ENCODE assay signal across 14 cellular contexts in genomic region chr2:66301073-66301766, GRCh38.
DNase-seq lines count a peak whose midpoint lies in the region; ATAC-seq, FAIRE-seq and TF ChIP-seq lines count a peak whose summit lies in the region.
"Had no signal": no experiment of that assay in that cellular context is flagged by ENCODE, and none has a peak within 500 bp of the region (broad histone marks: within the 10 kb centered on the region; RNA-seq: fewer than 3 reads in every experiment).

No MANE protein-coding gene starts in this region.

- no peaks in the 10 kb centered on the region for H3K36me3 ChIP-seq in astrocyte (ENCODE audit: insufficient read depth, low read length)
- H3K36me3 ChIP-seq in mesenchymal stem cell (ENCODE audit: control insufficient read depth in 1 of 2, insufficient read depth in 2 of 2, low read depth in 1 of 2, low read length in 2 of 2): no peaks in the 10 kb centered on the region
- no peaks in the 10 kb centered on the region for H3K36me3 ChIP-seq in transverse colon
- H3K36me3 ChIP-seq in WERI-Rb-1: no peaks in the 10 kb centered on the region

- no peak for FAIRE-seq in astrocyte (lab: Jason Lieb, UNC)

- H3K4me2 ChIP-seq in astrocyte (ENCODE audit: low read length): peak overlapping the region; percentile 15
- H3K4me2 ChIP-seq in mesenchymal stem cell (ENCODE audit: low read length, poor library complexity, severe bottlenecking): no peak overlapping the region

- no peak overlapping the region for H3K14ac ChIP-seq in mesenchymal stem cell (ENCODE audit: low read length in 2 of 2)

- no peak overlapping the region for H3K23ac ChIP-seq in mesenchymal stem cell (ENCODE audit: low read length in 2 of 2)

- H3K9me3 Mint-ChIP-seq in astrocyte (ENCODE audit: unreplicated experiment): no peaks in the 10 kb centered on the region
- H3K9me3 Mint-ChIP-seq: activated B cell treated with CpG ODN at 0.5 μM for 24 hours, HFFc6 had no signal

- H3K79me1 ChIP-seq in mesenchymal stem cell (replicated peaks; ENCODE audit: low read length, poor library complexity, severe bottlenecking): no peaks in the 10 kb centered on the region

- no peak for TF ChIP-seq EP300 in transverse colon (IDR thresholded peaks at IDR 0.05; ENCODE audit: low read depth)

- DNase-seq in NCI-H2029 (lab: John Stamatoyannopoulos, UW) (peak; percentile 81), astrocyte (ENCODE audit: low read depth) (peak; percentile 17), mesenchymal stem cell (no peak), transverse colon (peak; percentile 14), GM19240 (ENCODE audit: insufficient read length, low spot score) (no peak), WERI-Rb-1 (no peak)
- DNase-seq: activated B cell treated with CpG ODN at 0.5 μM for 24 hours; activated T-cell treated with anti-CD3 and anti-CD28 coated beads, Interleukin-2, amount 50 U/mL, for 48 hours; HFFc6; KBM-7; stimulated activated naive CD8-positive, alpha-beta T cell treated with anti-CD3 and anti-CD28 coated beads, Interleukin-15, Interleukin-2, amounts not matched to agents 100 U/mL and 50 U/mL, for 24 hours had no signal

- no peak overlapping the region for H2BK120ac ChIP-seq in mesenchymal stem cell (ENCODE audit: low read depth, low read length)

- no peak overlapping the region for H3K4me3 ChIP-seq in astrocyte (ENCODE audit: insufficient read depth, low read depth, low read length)
- H3K4me3 ChIP-seq in mesenchymal stem cell (ENCODE audit: insufficient read depth in 1 of 2, low read depth in 1 of 2, low read length in 2 of 2): peak overlapping the region in 1 of 2 experiments; percentile 60
- no peak overlapping the region for H3K4me3 ChIP-seq in transverse colon
- H3K4me3 ChIP-seq in WERI-Rb-1 (ENCODE audit: low read depth, low read length): no peak overlapping the region
- H3K4me3 ChIP-seq: SK-N-MC had no signal

- H3K27me3 ChIP-seq in astrocyte (ENCODE audit: insufficient read depth, low read length): no peaks in the 10 kb centered on the region
- H3K27me3 ChIP-seq in mesenchymal stem cell (ENCODE audit: control insufficient read depth in 1 of 2, insufficient read depth in 1 of 2, low read length in 2 of 2): peaks cover 0 to 19% of the 10 kb centered on the region in 2 experiments
- no peaks in the 10 kb centered on the region for H3K27me3 ChIP-seq in transverse colon
- peaks cover 91% of the 10 kb centered on the region for H3K27me3 ChIP-seq in WERI-Rb-1 (ENCODE audit: insufficient read depth, low read depth, severe bottlenecking)

- ATAC-seq in GM21526 (IDR thresholded peaks at IDR 0.05; ENCODE audit: low FRiP score, unreplicated experiment): no peak
- ATAC-seq: stimulated activated naive CD8-positive, alpha-beta T cell treated with anti-CD3 and anti-CD28 coated beads, Interleukin-15, Interleukin-2, amounts not matched to agents 100 U/mL and 50 U/mL, for 24 hours had no signal

- H4K20me1 ChIP-seq in astrocyte (ENCODE audit: insufficient read depth, low read length): no peaks in the 10 kb centered on the region

- H4K91ac ChIP-seq in mesenchymal stem cell (ENCODE audit: low read length): no peak overlapping the region

- H3K4me1 ChIP-seq in astrocyte (ENCODE audit: insufficient read depth, low read length) (no peaks in the 10 kb centered on the region), mesenchymal stem cell (ENCODE audit: control insufficient read depth, insufficient read depth, low read depth, low read length) (no peaks in the 10 kb centered on the region), transverse colon (peaks cover 0 to 7% (median 0%) of the 10 kb centered on the region in 4 donors)

- no peaks in the 10 kb centered on the region for H3K27me3 Mint-ChIP-seq in astrocyte (ENCODE audit: low read depth, unreplicated experiment)
- H3K27me3 Mint-ChIP-seq: activated B cell treated with CpG ODN at 0.5 μM for 24 hours had no signal

- no peak overlapping the region for H2BK12ac ChIP-seq in mesenchymal stem cell (ENCODE audit: low read length in 2 of 2)

- H3K4ac ChIP-seq in mesenchymal stem cell (ENCODE audit: low read depth in 1 of 2, low read length in 2 of 2): no peak overlapping the region

- H3K9me3 ChIP-seq in astrocyte (ENCODE audit: insufficient read depth, low read depth, low read length) (no peaks in the 10 kb centered on the region), mesenchymal stem cell (ENCODE audit: control insufficient read depth, low read length) (no peaks in the 10 kb centered on the region), transverse colon (no peaks in the 10 kb centered on the region), WERI-Rb-1 (ENCODE audit: severe bottlenecking) (peaks cover 2% of the 10 kb centered on the region)

- intact Hi-C loops in transverse colon (cut with DNase I; ENCODE audit: low total_unique reads): no loop called here

- no peak overlapping the region for H3K4me3 Mint-ChIP-seq in astrocyte (ENCODE audit: unreplicated experiment)
- H3K4me3 Mint-ChIP-seq: activated B cell treated with CpG ODN at 0.5 μM for 24 hours, HFFc6 had no signal

- H2AK5ac ChIP-seq in mesenchymal stem cell (ENCODE audit: low read length, severe bottlenecking): no peak overlapping the region

- H3K18ac ChIP-seq in mesenchymal stem cell (ENCODE audit: low read depth in 1 of 2, low read length in 2 of 2): no peak overlapping the region

- no peak overlapping the region for H2BK15ac ChIP-seq in mesenchymal stem cell (ENCODE audit: low read depth, poor library complexity, severe bottlenecking)

- H3K4me1 Mint-ChIP-seq in astrocyte (ENCODE audit: low read depth, unreplicated experiment): peaks cover 6% of the 10 kb centered on the region
- H3K4me1 Mint-ChIP-seq: activated B cell treated with CpG ODN at 0.5 μM for 24 hours had no signal

- H3K27ac Mint-ChIP-seq in astrocyte (ENCODE audit: unreplicated experiment): no peak overlapping the region
- H3K27ac Mint-ChIP-seq: activated B cell treated with CpG ODN at 0.5 μM for 24 hours, HFFc6 had no signal

- H3K27ac ChIP-seq in astrocyte (ENCODE audit: low read depth, low read length) (no peak overlapping the region), mesenchymal stem cell (ENCODE audit: low read length, poor library complexity, severe bottlenecking) (no peak overlapping the region), transverse colon (peak overlapping the region in 3 of 4 donors; percentile 58 to 72 (median 61)), WERI-Rb-1 (no peak overlapping the region)
- H3K27ac ChIP-seq: epithelial cell of prostate, SK-N-MC had no signal

- no peak overlapping the region for H4K8ac ChIP-seq in mesenchymal stem cell (ENCODE audit: low read length)

- in situ Hi-C loops in transverse colon (cut with MboI; ENCODE audit: low pct_ligation_motif_present in 1 of 4, low pct_unique_long_range_greater_than_20kb in 1 of 4, low sequenced_read_pairs in 3 of 4): no loop called here

- TF ChIP-seq CTCF in astrocyte (IDR thresholded peaks at IDR 0.05; ENCODE audit: insufficient read depth, low read depth, low read length): no peak
- TF ChIP-seq CTCF in transverse colon (IDR thresholded peaks at IDR 0.05): no peak
- no peak for TF ChIP-seq CTCF in WERI-Rb-1 (IDR thresholded peaks at IDR 0.05; ENCODE audit: low read depth, low read length)

- H2AFZ ChIP-seq in astrocyte (ENCODE audit: low read depth, low read length) (no peak overlapping the region), mesenchymal stem cell (ENCODE audit: low read depth, low read length) (no peak overlapping the region)

- no peak for TF ChIP-seq POLR2A in transverse colon (IDR thresholded peaks at IDR 0.05)

- no peaks in the 10 kb centered on the region for H3K79me2 ChIP-seq in astrocyte (ENCODE audit: insufficient read depth, low read length)

- no peak overlapping the region for H2BK5ac ChIP-seq in mesenchymal stem cell (ENCODE audit: low read depth, low read length, poor library complexity, severe bottlenecking)

- no peaks in the 10 kb centered on the region for H3K36me3 Mint-ChIP-seq in astrocyte (ENCODE audit: low read depth, unreplicated experiment)

- WGBS in mesenchymal stem cell: 75% methylated on average over 17 of the region's 17 CpGs
- WGBS in transverse colon (ENCODE audit: low coverage in 1 of 2), 2 donors: 56 to 61% methylated on average over 10 to 17 of the region's 17 CpGs

- H3K9ac ChIP-seq in astrocyte (ENCODE audit: low read length) (peak overlapping the region; percentile 18), mesenchymal stem cell (ENCODE audit: low read length) (peak overlapping the region; percentile 37)

Comparison
In these comparisons a context has a peak if more than half of its experiments do, and no peak if none do; other contexts are left out.
1. DNase-seq: peak in NCI-H2029 (single experiment), astrocyte (single experiment) and transverse colon (single experiment); none in mesenchymal stem cell (single experiment), GM19240 (single experiment) and WERI-Rb-1 (single experiment).
2. H3K27ac ChIP-seq: peak in transverse colon (3 of 4); none in astrocyte (single experiment), mesenchymal stem cell (single experiment) and WERI-Rb-1 (single experiment).